11 cellular contexts compared by ENCODE assay signal in the genomic region with DNA sequence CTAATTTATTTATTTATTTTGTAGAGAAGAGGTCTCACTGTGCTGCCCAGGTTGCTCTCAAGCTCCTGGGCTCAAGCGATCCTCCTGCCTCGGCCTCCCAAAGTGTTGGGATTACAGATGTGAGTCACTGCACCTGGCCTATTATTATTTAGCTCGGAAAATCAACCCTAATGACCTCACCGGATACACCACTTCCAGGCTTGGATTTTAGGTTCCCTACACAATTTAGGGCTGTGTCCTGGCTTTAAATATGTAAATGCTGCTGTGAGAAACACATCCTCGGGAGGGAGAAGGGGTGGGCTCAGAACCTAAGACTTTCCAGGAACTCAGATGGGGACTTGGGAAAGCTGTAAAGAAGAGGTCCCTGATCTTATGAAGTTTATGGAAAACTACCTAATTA. TPM values are rescaled to one million over a fixed set of nuclear protein-coding genes. Genes with fewer than 3 reads are reported as not detected.
DNase-seq lines count a peak whose midpoint lies in the region; ATAC-seq and TF ChIP-seq lines count a peak whose summit lies in the region.
"Had no signal": no experiment of that assay in that cellular context is flagged by ENCODE, and none has a peak within 500 bp of the region (broad histone marks: within the 10 kb centered on the region; RNA-seq: fewer than 3 reads in every experiment).

No MANE protein-coding gene starts in this region.

- peaks cover 63% of the 10 kb centered on the region for H3K27me3 Mint-ChIP-seq in activated T-cell treated with anti-CD3 and anti-CD28 coated beads, Interleukin-2, amount 50 U/mL, for 4 hours (ENCODE audit: low read depth)
- peaks cover 33% of the 10 kb centered on the region for H3K27me3 Mint-ChIP-seq in activated B cell treated with CpG ODN at 0.5 μM for 24 hours

- peak overlapping the region; percentile 76 for H3K9ac ChIP-seq in skeletal muscle satellite cell (ENCODE audit: low read depth, low read length)

- no peak for ATAC-seq in activated T-cell treated with anti-CD3 and anti-CD28 coated beads, Interleukin-2, amount 50 U/mL, for 4 hours
- ATAC-seq in activated B cell treated with CpG ODN at 0.5 μM for 24 hours (ENCODE audit: low read depth) (no peak), HG02981 (IDR thresholded peaks at IDR 0.05; ENCODE audit: unreplicated experiment) (no peak)

- H3K4me1 Mint-ChIP-seq in activated T-cell treated with anti-CD3 and anti-CD28 coated beads, Interleukin-2, amount 50 U/mL, for 4 hours (ENCODE audit: low read depth): peaks cover 9% of the 10 kb centered on the region
- H3K4me1 Mint-ChIP-seq in activated B cell treated with CpG ODN at 0.5 μM for 24 hours: peaks cover 11% of the 10 kb centered on the region

- DNase-seq in activated T-cell treated with anti-CD3 and anti-CD28 coated beads, Interleukin-2, amount 50 U/mL, for 4 hours: no peak
- DNase-seq in activated T-cell treated with anti-CD3 and anti-CD28 coated beads, Interleukin-2, amount 50 U/mL, for 48 hours: no peak
- DNase-seq in activated B cell treated with CpG ODN at 0.5 μM for 24 hours: no peak
- DNase-seq in fibroblast of villous mesenchyme (ENCODE audit: low read depth): no peak
- no peak for DNase-seq in LoVo (ENCODE audit: low spot score)
- no peak for DNase-seq in NCI-H226
- DNase-seq: stimulated activated CD4-positive, alpha-beta T cell treated with anti-CD3 and anti-CD28 coated beads, Interleukin-12 subunit alpha, Interleukin-12 subunit beta, amount 100 ng/mL, for 4 hours had no signal

- H3K4me3 Mint-ChIP-seq in activated T-cell treated with anti-CD3 and anti-CD28 coated beads, Interleukin-2, amount 50 U/mL, for 4 hours: peak overlapping the region; percentile 80
- peak overlapping the region; percentile 86 for H3K4me3 Mint-ChIP-seq in activated B cell treated with CpG ODN at 0.5 μM for 24 hours

- H3K36me3 ChIP-seq in skeletal muscle satellite cell (ENCODE audit: insufficient read depth, low read length): no peaks in the 10 kb centered on the region
- H3K36me3 ChIP-seq: ascending aorta had no signal

- no peak for TF ChIP-seq CTCF in activated B cell treated with CpG ODN at 0.5 μM for 24 hours (IDR thresholded peaks at IDR 0.05)
- no peak for TF ChIP-seq CTCF in fibroblast of villous mesenchyme (IDR thresholded peaks at IDR 0.05; ENCODE audit: insufficient read depth, low read depth, low read length)

- CTCF ChIA-PET in activated B cell treated with CpG ODN at 0.5 μM for 24 hours (lab: Charles Lee): interaction anchor here (1.1 to 1.5 kb wide), 2 partner anchors 56 to 375 kb away, joined by 3 read pairs; no protein-coding TSS in a partner anchor

- H3K4me3 ChIP-seq in fibroblast of villous mesenchyme (ENCODE audit: low read depth, low read length) (peak overlapping the region; percentile 71), skeletal muscle satellite cell (ENCODE audit: low read length) (peak overlapping the region; percentile 79)
- H3K4me3 ChIP-seq: lung had no signal

- POLR2A ChIA-PET in activated B cell treated with CpG ODN at 0.5 μM for 24 hours (lab: Charles Lee): no interaction called here

- intact Hi-C loops in activated B cell treated with CpG ODN at 0.5 μM for 24 hours (cut with micrococcal nuclease): no loop called here

- peak overlapping the region; percentile 98 for H3K4me2 ChIP-seq in skeletal muscle satellite cell (ENCODE audit: low read length)

- no peaks in the 10 kb centered on the region for H3K9me3 Mint-ChIP-seq in activated T-cell treated with anti-CD3 and anti-CD28 coated beads, Interleukin-2, amount 50 U/mL, for 4 hours
- H3K9me3 Mint-ChIP-seq in activated B cell treated with CpG ODN at 0.5 μM for 24 hours: no peaks in the 10 kb centered on the region

- peaks cover 23% of the 10 kb centered on the region for H3K27me3 ChIP-seq in skeletal muscle satellite cell (ENCODE audit: control insufficient read depth, insufficient read depth, low read length)

- H3K36me3 Mint-ChIP-seq in activated T-cell treated with anti-CD3 and anti-CD28 coated beads, Interleukin-2, amount 50 U/mL, for 4 hours (ENCODE audit: insufficient read depth): no peaks in the 10 kb centered on the region
- peaks cover 1% of the 10 kb centered on the region for H3K36me3 Mint-ChIP-seq in activated B cell treated with CpG ODN at 0.5 μM for 24 hours (ENCODE audit: low read depth)

- H3K9me3 ChIP-seq in skeletal muscle satellite cell (replicated peaks; ENCODE audit: low read length): no peaks in the 10 kb centered on the region
- H3K9me3 ChIP-seq: ascending aorta had no signal

- no peak overlapping the region for H3K27ac Mint-ChIP-seq in activated B cell treated with CpG ODN at 0.5 μM for 24 hours

- peaks cover 10% of the 10 kb centered on the region for H3K4me1 ChIP-seq in skeletal muscle satellite cell (ENCODE audit: control insufficient read depth, insufficient read depth, low read length)

RNA-seq across cellular contexts. Expression of gene SLC32A1, which starts 51.0 kb away (rescaled TPM):
- total RNA-seq in activated T-cell treated with anti-CD3 and anti-CD28 coated beads, Interleukin-2, amount 50 U/mL, for 4 hours: not detected
- total RNA-seq in activated B cell treated with CpG ODN at 0.5 μM for 24 hours (not detected in 2 replicates), fibroblast of villous mesenchyme (not detected in 2 replicates)
- total RNA-seq in skeletal muscle satellite cell (2012; rRNA removed): not detected in 2 replicates
- total RNA-seq: ascending aorta, lung had no signal
